ENCODE assay signal across 25 cellular contexts in genomic region chr10:33880291-33880690, GRCh38.
"Had no signal": no experiment of that assay in that cellular context is flagged by ENCODE, and none has a peak within 500 bp of the region (broad histone marks: within the 10 kb centered on the region; RNA-seq: fewer than 3 reads in every experiment).

No MANE protein-coding gene starts in this region.

- H3K79me2 ChIP-seq: hepatocyte had no signal

- H3K4me1 ChIP-seq: body of pancreas, pancreas, prostate gland, suprapubic skin, tibial artery had no signal

- H3K27ac ChIP-seq: body of pancreas, esophagus muscularis mucosa, gastrocnemius medialis, hepatocyte, pancreas, prostate gland, suprapubic skin, tibial artery had no signal

- H3K27me3 ChIP-seq: body of pancreas, esophagus muscularis mucosa, gastrocnemius medialis, hepatocyte, pancreas, suprapubic skin, tibial artery had no signal

- H3K36me3 ChIP-seq: esophagus muscularis mucosa, gastrocnemius medialis, pancreas, prostate gland, suprapubic skin, tibial artery had no signal

- H3K4me2 ChIP-seq: hepatocyte had no signal

- DNase-seq: activated B cell treated with CpG ODN at 0.5 μM for 24 hours; activated CD4-positive, alpha-beta T cell treated with anti-CD3 and anti-CD28 coated beads for 36 hours; activated effector memory CD4-positive, alpha-beta T cell treated with Interleukin-2 at 50 U/mL for 16 hours; activated naive CD4-positive, alpha-beta T cell treated with Interleukin-2 at 50 U/mL for 16 hours; aorta; body of pancreas; caudate nucleus; cortex of kidney; effector memory CD8-positive, alpha-beta T cell; gastrocnemius medialis; glutamatergic neuron; left cardiac atrium; midbrain; naive thymus-derived CD4-positive, alpha-beta T cell; nucleus accumbens; pancreas; retina; stimulated activated CD4-positive, alpha-beta T cell treated with anti-CD3 and anti-CD28 coated beads, Interleukin-15, amount 100 ng/mL, for 24 hours; stimulated activated naive CD4-positive, alpha-beta T cell; T-helper 1 cell; tibial artery had no signal

- H3K4me3 ChIP-seq: body of pancreas, esophagus muscularis mucosa, gastrocnemius medialis, hepatocyte, pancreas, prostate gland, suprapubic skin, tibial artery had no signal
